Comparison of ENCODE assay signal across 38 cellular contexts in genomic region chr2:71815701-71816100, GRCh38.
"Had no signal": no experiment of that assay in that cellular context is flagged by ENCODE, and none has a peak within 500 bp of the region (broad histone marks: within the 10 kb centered on the region; RNA-seq: fewer than 3 reads in every experiment).

No MANE protein-coding gene starts in this region.

- H3K9me3 Mint-ChIP-seq: activated naive CD4-positive, alpha-beta T cell treated with anti-CD3 and anti-CD28 coated beads for 36 hours; activated naive CD4-positive, alpha-beta T cell treated with anti-CD3 and anti-CD28 coated beads, Interleukin-2, amount 10 ng/mL, durations not matched to agents 7 days and 5 days; activated naive CD4-positive, alpha-beta T cell treated with anti-CD3 and anti-CD28 coated beads, Interleukin-2, amount 50 U/mL, for 24 hours; activated naive CD8-positive, alpha-beta T cell treated with anti-CD3 and anti-CD28 coated beads for 36 hours; activated naive CD8-positive, alpha-beta T cell treated with anti-CD3 and anti-CD28 coated beads, Interleukin-2, amount 10 ng/mL, durations not matched to agents 7 days and 5 days; activated naive CD8-positive, alpha-beta T cell treated with anti-CD3 and anti-CD28 coated beads, Interleukin-2, amount 50 U/mL, for 24 hours; activated T-cell treated with anti-CD3 and anti-CD28 coated beads, Interleukin-2, amount 50 U/mL, for 24 hours; activated T-cell treated with anti-CD3 and anti-CD28 coated beads, Interleukin-2, amount 50 U/mL, for 4 hours; activated T-cell treated with anti-CD3 and anti-CD28 coated beads, Interleukin-2, amount 50 U/mL, for 72 hours; activated T-helper 1 cell treated with anti-CD3 and anti-CD28 coated beads, Interleukin-12 subunit alpha, Interleukin-12 subunit beta, Interleukin-2, Interleukin-4 antibody, amounts not matched to agents 30 ng/mL and 10 ng/mL and 1 ng/mL, durations not matched to agents 14 hours and 24 hours and 36 hours; activated T-helper 17 cell treated with anti-CD3 and anti-CD28 coated beads, Interleukin-2, amount 50 U/mL, for 72 hours; activated T-helper 2 cell treated with anti-CD3 and anti-CD28 coated beads, Interferon-gamma antibody, Interleukin-2, Interleukin-4, amounts not matched to agents 10 μg/mL and 5 μg/mL and 100 μg/mL, durations not matched to agents 14 hours and 24 hours and 36 hours; brain; central memory CD8-positive, alpha-beta T cell had no signal

- H3K27ac ChIP-seq: adrenal gland, ascending aorta, body of pancreas, brain microvascular endothelial cell, breast epithelium, cardiac muscle cell had no signal

- H3K27ac Mint-ChIP-seq: activated naive CD4-positive, alpha-beta T cell treated with anti-CD3 and anti-CD28 coated beads for 36 hours; activated naive CD4-positive, alpha-beta T cell treated with anti-CD3 and anti-CD28 coated beads, Interleukin-2, amount 10 ng/mL, durations not matched to agents 7 days and 5 days; activated naive CD4-positive, alpha-beta T cell treated with anti-CD3 and anti-CD28 coated beads, Interleukin-2, amount 50 U/mL, for 24 hours; activated naive CD4-positive, alpha-beta T cell treated with anti-CD3 and anti-CD28 coated beads, Interleukin-2, amount 50 U/mL, for 72 hours; activated naive CD8-positive, alpha-beta T cell; activated naive CD8-positive, alpha-beta T cell treated with anti-CD3 and anti-CD28 coated beads for 36 hours; activated naive CD8-positive, alpha-beta T cell treated with anti-CD3 and anti-CD28 coated beads, Interleukin-2, amount 10 ng/mL, durations not matched to agents 7 days and 5 days; activated naive CD8-positive, alpha-beta T cell treated with anti-CD3 and anti-CD28 coated beads, Interleukin-2, amount 50 U/mL, for 24 hours; activated T-cell treated with anti-CD3 and anti-CD28 coated beads, Interleukin-2, amount 50 U/mL, for 24 hours; activated T-cell treated with anti-CD3 and anti-CD28 coated beads, Interleukin-2, amount 50 U/mL, for 72 hours; activated T-helper 1 cell treated with anti-CD3 and anti-CD28 coated beads, Interleukin-12 subunit alpha, Interleukin-12 subunit beta, Interleukin-2, Interleukin-4 antibody, amounts not matched to agents 30 ng/mL and 10 ng/mL and 1 ng/mL, durations not matched to agents 14 hours and 24 hours and 36 hours; activated T-helper 17 cell treated with anti-CD3 and anti-CD28 coated beads, Interleukin-2, amount 50 U/mL, for 72 hours; activated T-helper 2 cell treated with anti-CD3 and anti-CD28 coated beads, Interferon-gamma antibody, Interleukin-2, Interleukin-4, amounts not matched to agents 10 μg/mL and 5 μg/mL and 100 μg/mL, durations not matched to agents 14 hours and 24 hours and 36 hours; brain had no signal

- H3K27me3 ChIP-seq: adrenal gland, ascending aorta, body of pancreas, brain microvascular endothelial cell, breast epithelium, cardiac muscle cell had no signal

- H3K4me3 Mint-ChIP-seq: activated naive CD4-positive, alpha-beta T cell treated with anti-CD3 and anti-CD28 coated beads for 36 hours; activated naive CD4-positive, alpha-beta T cell treated with anti-CD3 and anti-CD28 coated beads, Interleukin-2, amount 10 ng/mL, durations not matched to agents 7 days and 5 days; activated naive CD4-positive, alpha-beta T cell treated with anti-CD3 and anti-CD28 coated beads, Interleukin-2, amount 50 U/mL, for 24 hours; activated naive CD8-positive, alpha-beta T cell; activated naive CD8-positive, alpha-beta T cell treated with anti-CD3 and anti-CD28 coated beads for 36 hours; activated naive CD8-positive, alpha-beta T cell treated with anti-CD3 and anti-CD28 coated beads, Interleukin-2, amount 10 ng/mL, durations not matched to agents 7 days and 5 days; activated naive CD8-positive, alpha-beta T cell treated with anti-CD3 and anti-CD28 coated beads, Interleukin-2, amount 50 U/mL, for 24 hours; activated T-cell treated with anti-CD3 and anti-CD28 coated beads, Interleukin-2, amount 50 U/mL, for 24 hours; activated T-cell treated with anti-CD3 and anti-CD28 coated beads, Interleukin-2, amount 50 U/mL, for 4 hours; activated T-cell treated with anti-CD3 and anti-CD28 coated beads, Interleukin-2, amount 50 U/mL, for 72 hours; activated T-helper 1 cell treated with anti-CD3 and anti-CD28 coated beads, Interleukin-12 subunit alpha, Interleukin-12 subunit beta, Interleukin-2, Interleukin-4 antibody, amounts not matched to agents 30 ng/mL and 10 ng/mL and 1 ng/mL, durations not matched to agents 14 hours and 24 hours and 36 hours; activated T-helper 17 cell treated with anti-CD3 and anti-CD28 coated beads, Interleukin-2, amount 50 U/mL, for 72 hours; brain; central memory CD8-positive, alpha-beta T cell had no signal

- H3K9me3 ChIP-seq: adrenal gland, ascending aorta, body of pancreas, breast epithelium had no signal

- H3K4me3 ChIP-seq: adrenal gland, ascending aorta, body of pancreas, breast epithelium, cardiac muscle cell had no signal

- H3K27me3 Mint-ChIP-seq: activated naive CD8-positive, alpha-beta T cell treated with anti-CD3 and anti-CD28 coated beads for 36 hours; activated T-cell treated with anti-CD3 and anti-CD28 coated beads, Interleukin-2, amount 50 U/mL, for 24 hours; brain had no signal

- H3K4me1 ChIP-seq: adrenal gland, ascending aorta, body of pancreas, breast epithelium had no signal

- ATAC-seq: activated naive CD4-positive, alpha-beta T cell treated with anti-CD3 and anti-CD28 coated beads, Interleukin-2, amount 50 U/mL, for 72 hours; activated naive CD8-positive, alpha-beta T cell treated with anti-CD3 and anti-CD28 coated beads, Interleukin-2, amount 50 U/mL, for 24 hours; activated T-cell treated with anti-CD3 and anti-CD28 coated beads, Interleukin-2, amount 50 U/mL, for 4 hours; activated T-cell treated with anti-CD3 and anti-CD28 coated beads, Interleukin-2, amount 50 U/mL, for 72 hours; activated T-helper 17 cell treated with anti-CD3 and anti-CD28 coated beads, Interleukin-2, amount 50 U/mL, for 72 hours; body of pancreas had no signal

- H3K36me3 Mint-ChIP-seq: activated naive CD4-positive, alpha-beta T cell treated with anti-CD3 and anti-CD28 coated beads, Interleukin-2, amount 10 ng/mL, durations not matched to agents 7 days and 5 days; activated naive CD4-positive, alpha-beta T cell treated with anti-CD3 and anti-CD28 coated beads, Interleukin-2, amount 50 U/mL, for 24 hours; activated naive CD4-positive, alpha-beta T cell treated with anti-CD3 and anti-CD28 coated beads, Interleukin-2, amount 50 U/mL, for 72 hours; activated naive CD8-positive, alpha-beta T cell; activated naive CD8-positive, alpha-beta T cell treated with anti-CD3 and anti-CD28 coated beads for 36 hours; activated naive CD8-positive, alpha-beta T cell treated with anti-CD3 and anti-CD28 coated beads, Interleukin-2, amount 10 ng/mL, durations not matched to agents 7 days and 5 days; brain had no signal

- H3K36me3 ChIP-seq: adrenal gland, ascending aorta, brain microvascular endothelial cell, breast epithelium, cardiac muscle cell had no signal

- DNase-seq: activated effector memory CD4-positive, alpha-beta T cell treated with anti-CD3 and anti-CD28 coated beads, Interleukin-2, amount 50 U/mL, for 16 hours; activated effector memory CD4-positive, alpha-beta T cell treated with Interleukin-2 at 50 U/mL for 16 hours; activated gamma-delta T cell; activated gamma-delta T cell treated with Interleukin-2 at 50 U/mL for 16 hours; activated naive CD4-positive, alpha-beta T cell; activated naive CD4-positive, alpha-beta T cell treated with anti-CD3 and anti-CD28 coated beads for 36 hours; activated naive CD4-positive, alpha-beta T cell treated with anti-CD3 and anti-CD28 coated beads, Interleukin-2, amount 10 ng/mL, durations not matched to agents 7 days and 5 days; activated naive CD4-positive, alpha-beta T cell treated with anti-CD3 and anti-CD28 coated beads, Interleukin-2, amount 50 U/mL, for 16 hours; activated naive CD4-positive, alpha-beta T cell treated with Interleukin-2 at 50 U/mL for 16 hours; activated naive CD8-positive, alpha-beta T cell treated with anti-CD3 and anti-CD28 coated beads for 36 hours; activated naive CD8-positive, alpha-beta T cell treated with anti-CD3 and anti-CD28 coated beads, Interleukin-2, amount 10 ng/mL, durations not matched to agents 7 days and 5 days; activated naive CD8-positive, alpha-beta T cell treated with anti-CD3 and anti-CD28 coated beads, Interleukin-2, amount 50 U/mL, for 24 hours; activated T-cell treated with anti-CD3 and anti-CD28 coated beads, Interleukin-2, amount 50 U/mL, for 1 hour; activated T-cell treated with anti-CD3 and anti-CD28 coated beads, Interleukin-2, amount 50 U/mL, for 24 hours; activated T-cell treated with anti-CD3 and anti-CD28 coated beads, Interleukin-2, amount 50 U/mL, for 4 hours; activated T-cell treated with anti-CD3 and anti-CD28 coated beads, Interleukin-2, amount 50 U/mL, for 48 hours; activated T-cell treated with anti-CD3 and anti-CD28 coated beads, Interleukin-2, amount 50 U/mL, for 72 hours; adrenal gland; amniotic stem cell; amygdala; anterior cingulate cortex; aorta; body of pancreas; brain microvascular endothelial cell; caudate nucleus; central memory CD4-positive, alpha-beta T cell; cerebellar nuclear complex had no signal

- H3K4me1 Mint-ChIP-seq: activated naive CD4-positive, alpha-beta T cell treated with anti-CD3 and anti-CD28 coated beads, Interleukin-2, amount 10 ng/mL, durations not matched to agents 7 days and 5 days; activated naive CD4-positive, alpha-beta T cell treated with anti-CD3 and anti-CD28 coated beads, Interleukin-2, amount 50 U/mL, for 24 hours; activated naive CD8-positive, alpha-beta T cell treated with anti-CD3 and anti-CD28 coated beads for 36 hours; activated naive CD8-positive, alpha-beta T cell treated with anti-CD3 and anti-CD28 coated beads, Interleukin-2, amount 10 ng/mL, durations not matched to agents 7 days and 5 days; activated naive CD8-positive, alpha-beta T cell treated with anti-CD3 and anti-CD28 coated beads, Interleukin-2, amount 50 U/mL, for 24 hours; activated T-helper 17 cell treated with anti-CD3 and anti-CD28 coated beads, Interleukin-2, amount 50 U/mL, for 72 hours; brain; central memory CD8-positive, alpha-beta T cell had no signal
